ENCODE assay signal across 2 cellular contexts in the genomic region with DNA sequence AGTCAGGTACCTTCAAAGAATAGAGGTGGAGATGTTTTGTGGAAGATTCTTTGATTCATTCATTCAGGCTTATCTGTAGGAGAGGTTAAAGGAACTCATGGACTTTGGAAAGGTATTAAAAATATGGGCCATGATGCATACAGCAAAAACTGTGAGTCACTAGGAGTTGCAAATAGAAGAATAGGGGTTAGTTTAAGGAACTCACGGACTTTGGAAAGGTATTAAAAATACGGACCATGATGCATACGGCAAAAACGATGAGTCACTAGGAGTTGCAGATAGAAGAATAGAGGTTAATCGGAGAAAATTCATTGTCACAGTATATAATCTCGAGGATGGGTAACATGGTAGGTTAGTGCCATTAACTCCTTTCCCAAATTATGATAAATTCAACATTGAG.
TF ChIP-seq lines count a peak whose summit lies in the region.

No MANE protein-coding gene starts in this region.

TF ChIP-seq in A549, 52 proteins besides CTCF, POLR2A, EP300 and RAD21:
- TF ChIP-seq NR3C1 (IDR thresholded peaks at IDR 0.05) (no peak), FOSL2 (IDR thresholded peaks at IDR 0.05) (peak; percentile 52; the same call in 1 of the 2 replicates), FOSL2 (CRISPR knock-in tag; IDR thresholded peaks at IDR 0.05) (peak; percentile 81), JUNB (IDR thresholded peaks at IDR 0.05) (0 out of 2 replicates have a peak, but pooled peaks have one; percentile 14), NFE2L2 (conservative IDR thresholded peaks at IDR 0.05; ENCODE audit: low read length) (peak; percentile 57), MAFK (IDR thresholded peaks at IDR 0.05; ENCODE audit: partially characterized antibody) (peak; percentile 78), JUN (IDR thresholded peaks at IDR 0.05) (no peak)

TF ChIP-seq in IMR-90, 13 proteins besides CTCF, POLR2A, EP300 and RAD21:
- TF ChIP-seq, protein P1, sequence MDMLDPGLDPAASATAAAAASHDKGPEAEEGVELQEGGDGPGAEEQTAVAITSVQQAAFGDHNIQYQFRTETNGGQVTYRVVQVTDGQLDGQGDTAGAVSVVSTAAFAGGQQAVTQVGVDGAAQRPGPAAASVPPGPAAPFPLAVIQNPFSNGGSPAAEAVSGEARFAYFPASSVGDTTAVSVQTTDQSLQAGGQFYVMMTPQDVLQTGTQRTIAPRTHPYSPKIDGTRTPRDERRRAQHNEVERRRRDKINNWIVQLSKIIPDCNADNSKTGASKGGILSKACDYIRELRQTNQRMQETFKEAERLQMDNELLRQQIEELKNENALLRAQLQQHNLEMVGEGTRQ (IDR thresholded peaks at IDR 0.05; ENCODE audit: low read depth, low read length) = no peak
- TF ChIP-seq NFE2L2 (IDR thresholded peaks at IDR 0.05; ENCODE audit: low read depth, low read length) = 0 out of 2 replicates have a peak, but pooled peaks have one; percentile 24
TF ChIP-seq in IMR-90: peak in this region for 1.
